Comparison of ENCODE assay signal across 1 cellular context in the genomic region with DNA sequence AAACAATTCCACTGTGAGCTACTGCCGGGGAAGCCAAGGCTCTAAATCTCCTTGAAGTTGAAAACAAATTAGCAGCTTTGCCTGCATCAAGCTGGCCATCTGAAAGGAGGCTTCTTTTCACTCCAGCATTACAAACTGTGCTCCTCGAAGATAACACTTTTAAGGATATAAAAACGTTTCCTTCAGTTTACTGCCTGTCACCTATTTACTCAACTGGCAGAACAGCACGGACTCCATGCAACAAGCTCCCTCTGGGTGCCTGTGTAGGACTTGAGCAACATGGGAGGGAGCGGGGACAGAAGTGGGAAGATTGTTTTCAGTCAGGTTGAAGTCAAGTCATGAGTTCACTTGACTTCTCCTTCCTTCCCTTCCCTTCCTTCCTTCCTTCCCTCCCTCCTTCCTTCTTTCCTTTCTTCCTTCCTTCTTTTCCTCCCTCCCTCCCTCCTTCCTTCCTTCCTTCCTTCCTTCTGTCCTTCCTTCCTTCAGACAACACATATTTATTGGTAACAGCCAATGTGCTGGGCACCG.
A peak's percentile ranks its signal among the peaks of the same experiment; 100 is the strongest.
TF ChIP-seq lines count a peak whose summit lies in the region.

No MANE protein-coding gene starts in this region.

TF ChIP-seq in K562, 482 proteins besides CTCF, POLR2A, EP300 and RAD21 (continues in another document):
- TF ChIP-seq NBN (IDR thresholded peaks at IDR 0.05; ENCODE audit: low read depth), result 0 out of 2 replicates have a peak, but pooled peaks have one; percentile 50
- TF ChIP-seq EP400 (IDR thresholded peaks at IDR 0.05), result no peak
- TF ChIP-seq ZNF280A (IDR thresholded peaks at IDR 0.05; ENCODE audit: low read depth, partially characterized antibody), result no peak
- TF ChIP-seq, protein P1, sequence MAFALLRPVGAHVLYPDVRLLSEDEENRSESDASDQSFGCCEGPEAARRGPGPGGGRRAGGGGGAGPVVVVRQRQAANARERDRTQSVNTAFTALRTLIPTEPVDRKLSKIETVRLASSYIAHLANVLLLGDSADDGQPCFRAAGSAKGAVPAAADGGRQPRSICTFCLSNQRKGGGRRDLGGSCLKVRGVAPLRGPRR (CRISPR knock-in tag; IDR thresholded peaks at IDR 0.05), result no peak
- peak; percentile 32; the same call in 1 of the 2 replicates for TF ChIP-seq ZNF592 (IDR thresholded peaks at IDR 0.05)
- TF ChIP-seq, protein P2, sequence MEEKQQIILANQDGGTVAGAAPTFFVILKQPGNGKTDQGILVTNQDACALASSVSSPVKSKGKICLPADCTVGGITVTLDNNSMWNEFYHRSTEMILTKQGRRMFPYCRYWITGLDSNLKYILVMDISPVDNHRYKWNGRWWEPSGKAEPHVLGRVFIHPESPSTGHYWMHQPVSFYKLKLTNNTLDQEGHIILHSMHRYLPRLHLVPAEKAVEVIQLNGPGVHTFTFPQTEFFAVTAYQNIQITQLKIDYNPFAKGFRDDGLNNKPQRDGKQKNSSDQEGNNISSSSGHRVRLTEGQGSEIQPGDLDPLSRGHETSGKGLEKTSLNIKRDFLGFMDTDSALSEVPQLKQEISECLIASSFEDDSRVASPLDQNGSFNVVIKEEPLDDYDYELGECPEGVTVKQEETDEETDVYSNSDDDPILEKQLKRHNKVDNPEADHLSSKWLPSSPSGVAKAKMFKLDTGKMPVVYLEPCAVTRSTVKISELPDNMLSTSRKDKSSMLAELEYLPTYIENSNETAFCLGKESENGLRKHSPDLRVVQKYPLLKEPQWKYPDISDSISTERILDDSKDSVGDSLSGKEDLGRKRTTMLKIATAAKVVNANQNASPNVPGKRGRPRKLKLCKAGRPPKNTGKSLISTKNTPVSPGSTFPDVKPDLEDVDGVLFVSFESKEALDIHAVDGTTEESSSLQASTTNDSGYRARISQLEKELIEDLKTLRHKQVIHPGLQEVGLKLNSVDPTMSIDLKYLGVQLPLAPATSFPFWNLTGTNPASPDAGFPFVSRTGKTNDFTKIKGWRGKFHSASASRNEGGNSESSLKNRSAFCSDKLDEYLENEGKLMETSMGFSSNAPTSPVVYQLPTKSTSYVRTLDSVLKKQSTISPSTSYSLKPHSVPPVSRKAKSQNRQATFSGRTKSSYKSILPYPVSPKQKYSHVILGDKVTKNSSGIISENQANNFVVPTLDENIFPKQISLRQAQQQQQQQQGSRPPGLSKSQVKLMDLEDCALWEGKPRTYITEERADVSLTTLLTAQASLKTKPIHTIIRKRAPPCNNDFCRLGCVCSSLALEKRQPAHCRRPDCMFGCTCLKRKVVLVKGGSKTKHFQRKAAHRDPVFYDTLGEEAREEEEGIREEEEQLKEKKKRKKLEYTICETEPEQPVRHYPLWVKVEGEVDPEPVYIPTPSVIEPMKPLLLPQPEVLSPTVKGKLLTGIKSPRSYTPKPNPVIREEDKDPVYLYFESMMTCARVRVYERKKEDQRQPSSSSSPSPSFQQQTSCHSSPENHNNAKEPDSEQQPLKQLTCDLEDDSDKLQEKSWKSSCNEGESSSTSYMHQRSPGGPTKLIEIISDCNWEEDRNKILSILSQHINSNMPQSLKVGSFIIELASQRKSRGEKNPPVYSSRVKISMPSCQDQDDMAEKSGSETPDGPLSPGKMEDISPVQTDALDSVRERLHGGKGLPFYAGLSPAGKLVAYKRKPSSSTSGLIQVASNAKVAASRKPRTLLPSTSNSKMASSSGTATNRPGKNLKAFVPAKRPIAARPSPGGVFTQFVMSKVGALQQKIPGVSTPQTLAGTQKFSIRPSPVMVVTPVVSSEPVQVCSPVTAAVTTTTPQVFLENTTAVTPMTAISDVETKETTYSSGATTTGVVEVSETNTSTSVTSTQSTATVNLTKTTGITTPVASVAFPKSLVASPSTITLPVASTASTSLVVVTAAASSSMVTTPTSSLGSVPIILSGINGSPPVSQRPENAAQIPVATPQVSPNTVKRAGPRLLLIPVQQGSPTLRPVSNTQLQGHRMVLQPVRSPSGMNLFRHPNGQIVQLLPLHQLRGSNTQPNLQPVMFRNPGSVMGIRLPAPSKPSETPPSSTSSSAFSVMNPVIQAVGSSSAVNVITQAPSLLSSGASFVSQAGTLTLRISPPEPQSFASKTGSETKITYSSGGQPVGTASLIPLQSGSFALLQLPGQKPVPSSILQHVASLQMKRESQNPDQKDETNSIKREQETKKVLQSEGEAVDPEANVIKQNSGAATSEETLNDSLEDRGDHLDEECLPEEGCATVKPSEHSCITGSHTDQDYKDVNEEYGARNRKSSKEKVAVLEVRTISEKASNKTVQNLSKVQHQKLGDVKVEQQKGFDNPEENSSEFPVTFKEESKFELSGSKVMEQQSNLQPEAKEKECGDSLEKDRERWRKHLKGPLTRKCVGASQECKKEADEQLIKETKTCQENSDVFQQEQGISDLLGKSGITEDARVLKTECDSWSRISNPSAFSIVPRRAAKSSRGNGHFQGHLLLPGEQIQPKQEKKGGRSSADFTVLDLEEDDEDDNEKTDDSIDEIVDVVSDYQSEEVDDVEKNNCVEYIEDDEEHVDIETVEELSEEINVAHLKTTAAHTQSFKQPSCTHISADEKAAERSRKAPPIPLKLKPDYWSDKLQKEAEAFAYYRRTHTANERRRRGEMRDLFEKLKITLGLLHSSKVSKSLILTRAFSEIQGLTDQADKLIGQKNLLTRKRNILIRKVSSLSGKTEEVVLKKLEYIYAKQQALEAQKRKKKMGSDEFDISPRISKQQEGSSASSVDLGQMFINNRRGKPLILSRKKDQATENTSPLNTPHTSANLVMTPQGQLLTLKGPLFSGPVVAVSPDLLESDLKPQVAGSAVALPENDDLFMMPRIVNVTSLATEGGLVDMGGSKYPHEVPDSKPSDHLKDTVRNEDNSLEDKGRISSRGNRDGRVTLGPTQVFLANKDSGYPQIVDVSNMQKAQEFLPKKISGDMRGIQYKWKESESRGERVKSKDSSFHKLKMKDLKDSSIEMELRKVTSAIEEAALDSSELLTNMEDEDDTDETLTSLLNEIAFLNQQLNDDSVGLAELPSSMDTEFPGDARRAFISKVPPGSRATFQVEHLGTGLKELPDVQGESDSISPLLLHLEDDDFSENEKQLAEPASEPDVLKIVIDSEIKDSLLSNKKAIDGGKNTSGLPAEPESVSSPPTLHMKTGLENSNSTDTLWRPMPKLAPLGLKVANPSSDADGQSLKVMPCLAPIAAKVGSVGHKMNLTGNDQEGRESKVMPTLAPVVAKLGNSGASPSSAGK (IDR thresholded peaks at IDR 0.05), result peak; percentile 23; the same call in 1 of the 2 replicates
- TF ChIP-seq HDGF (IDR thresholded peaks at IDR 0.05), result peak; percentile 88; the same call in 1 of the 2 replicates
- peak in 1 of 2 experiments; percentile 53; a peak in 1 of 4 replicates for TF ChIP-seq HDAC1 (IDR thresholded peaks at IDR 0.05)
- TF ChIP-seq, protein P3, sequence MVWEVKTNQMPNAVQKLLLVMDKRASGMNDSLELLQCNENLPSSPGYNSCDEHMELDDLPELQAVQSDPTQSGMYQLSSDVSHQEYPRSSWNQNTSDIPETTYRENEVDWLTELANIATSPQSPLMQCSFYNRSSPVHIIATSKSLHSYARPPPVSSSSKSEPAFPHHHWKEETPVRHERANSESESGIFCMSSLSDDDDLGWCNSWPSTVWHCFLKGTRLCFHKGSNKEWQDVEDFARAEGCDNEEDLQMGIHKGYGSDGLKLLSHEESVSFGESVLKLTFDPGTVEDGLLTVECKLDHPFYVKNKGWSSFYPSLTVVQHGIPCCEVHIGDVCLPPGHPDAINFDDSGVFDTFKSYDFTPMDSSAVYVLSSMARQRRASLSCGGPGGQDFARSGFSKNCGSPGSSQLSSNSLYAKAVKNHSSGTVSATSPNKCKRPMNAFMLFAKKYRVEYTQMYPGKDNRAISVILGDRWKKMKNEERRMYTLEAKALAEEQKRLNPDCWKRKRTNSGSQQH (CRISPR knock-in tag; IDR thresholded peaks at IDR 0.05), result 0 out of 2 replicates have a peak, but pooled peaks have one; percentile 49
- TF ChIP-seq, protein P4, sequence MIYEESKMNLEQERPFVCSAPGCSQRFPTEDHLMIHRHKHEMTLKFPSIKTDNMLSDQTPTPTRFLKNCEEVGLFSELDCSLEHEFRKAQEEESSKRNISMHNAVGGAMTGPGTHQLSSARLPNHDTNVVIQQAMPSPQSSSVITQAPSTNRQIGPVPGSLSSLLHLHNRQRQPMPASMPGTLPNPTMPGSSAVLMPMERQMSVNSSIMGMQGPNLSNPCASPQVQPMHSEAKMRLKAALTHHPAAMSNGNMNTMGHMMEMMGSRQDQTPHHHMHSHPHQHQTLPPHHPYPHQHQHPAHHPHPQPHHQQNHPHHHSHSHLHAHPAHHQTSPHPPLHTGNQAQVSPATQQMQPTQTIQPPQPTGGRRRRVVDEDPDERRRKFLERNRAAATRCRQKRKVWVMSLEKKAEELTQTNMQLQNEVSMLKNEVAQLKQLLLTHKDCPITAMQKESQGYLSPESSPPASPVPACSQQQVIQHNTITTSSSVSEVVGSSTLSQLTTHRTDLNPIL (CRISPR knock-in tag; IDR thresholded peaks at IDR 0.05), result no peak
- TF ChIP-seq GATA2 (CRISPR knock-in tag; IDR thresholded peaks at IDR 0.05), result peak; percentile 4; the same call in 1 of the 2 replicates
- peak in 1 of 2 experiments; percentile 23; a peak in 1 of 4 replicates for TF ChIP-seq TRIM24 (IDR thresholded peaks at IDR 0.05)
- TF ChIP-seq ZMIZ1 (IDR thresholded peaks at IDR 0.05; ENCODE audit: low read depth in 2 of 2, low read length in 2 of 2), result no peak
- TF ChIP-seq, protein P5, sequence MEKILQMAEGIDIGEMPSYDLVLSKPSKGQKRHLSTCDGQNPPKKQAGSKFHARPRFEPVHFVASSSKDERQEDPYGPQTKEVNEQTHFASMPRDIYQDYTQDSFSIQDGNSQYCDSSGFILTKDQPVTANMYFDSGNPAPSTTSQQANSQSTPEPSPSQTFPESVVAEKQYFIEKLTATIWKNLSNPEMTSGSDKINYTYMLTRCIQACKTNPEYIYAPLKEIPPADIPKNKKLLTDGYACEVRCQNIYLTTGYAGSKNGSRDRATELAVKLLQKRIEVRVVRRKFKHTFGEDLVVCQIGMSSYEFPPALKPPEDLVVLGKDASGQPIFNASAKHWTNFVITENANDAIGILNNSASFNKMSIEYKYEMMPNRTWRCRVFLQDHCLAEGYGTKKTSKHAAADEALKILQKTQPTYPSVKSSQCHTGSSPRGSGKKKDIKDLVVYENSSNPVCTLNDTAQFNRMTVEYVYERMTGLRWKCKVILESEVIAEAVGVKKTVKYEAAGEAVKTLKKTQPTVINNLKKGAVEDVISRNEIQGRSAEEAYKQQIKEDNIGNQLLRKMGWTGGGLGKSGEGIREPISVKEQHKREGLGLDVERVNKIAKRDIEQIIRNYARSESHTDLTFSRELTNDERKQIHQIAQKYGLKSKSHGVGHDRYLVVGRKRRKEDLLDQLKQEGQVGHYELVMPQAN (IDR thresholded peaks at IDR 0.05; ENCODE audit: borderline replicate concordance), result peak; percentile 38; the same call in 1 of the 2 replicates
